In genomic region chr20:23200914-23201313, GRCh38 we compare ENCODE assay signal across 8 cellular contexts.
DNase-seq lines count a peak whose midpoint lies in the region; ATAC-seq and TF ChIP-seq lines count a peak whose summit lies in the region.

No MANE protein-coding gene starts in this region.

- no peak overlapping the region for H2AFZ ChIP-seq in neuronal stem cell (ENCODE audit: low read length)

- TF ChIP-seq POLR2A in NB4 (IDR thresholded peaks at IDR 0.05; ENCODE audit: extremely low read depth, insufficient read length) = no peak
- TF ChIP-seq POLR2A in ovary (IDR thresholded peaks at IDR 0.05) = no peak

- H3K4ac ChIP-seq in neuronal stem cell (ENCODE audit: low read length) = no peak overlapping the region

- H4K8ac ChIP-seq in neuronal stem cell (ENCODE audit: low read depth, low read length) = no peak overlapping the region

- peaks cover 0 to 2% (median 0%) of the 10 kb centered on the region in 5 donors for H3K9me3 Mint-ChIP-seq in CD8-positive, alpha-beta memory T cell

- CTCF ChIA-PET in CD8-positive, alpha-beta memory T cell (lab: Charles Lee) = no interaction called here

- POLR2A ChIA-PET in CD8-positive, alpha-beta memory T cell (lab: Charles Lee) = no interaction called here

- H3K18ac ChIP-seq in neuronal stem cell (ENCODE audit: low read length) = no peak overlapping the region

- no peaks in the 10 kb centered on the region for H3K36me3 Mint-ChIP-seq in CD8-positive, alpha-beta memory T cell

- no peak overlapping the region for H3K4me3 ChIP-seq in NB4 (ENCODE audit: low read depth, low read length)
- no peak overlapping the region for H3K4me3 ChIP-seq in choroid plexus epithelial cell (ENCODE audit: low read depth, low read length)
- no peak overlapping the region for H3K4me3 ChIP-seq in neuronal stem cell (ENCODE audit: low read length in 2 of 2)
- H3K4me3 ChIP-seq in ovary = no peak overlapping the region
- no peak overlapping the region for H3K4me3 ChIP-seq in CD8-positive, alpha-beta memory T cell (ENCODE audit: low read length)

- WGBS in neuronal stem cell (ENCODE audit: extremely low coverage in 2 of 2, insufficient read length in 2 of 2, insufficient replicate concordance in 1 of 2), 2 donors = no CpG with 5 or more reads among the region's 6 CpGs
- 41 to 63% (median 61%) methylated on average over 4 to 6 of the region's 6 CpGs for WGBS in ovary, 3 donors

- no peaks in the 10 kb centered on the region for H3K4me1 Mint-ChIP-seq in CD8-positive, alpha-beta memory T cell

- TF ChIP-seq CTCF in GM13976 (IDR thresholded peaks at IDR 0.05; ENCODE audit: borderline replicate concordance, control extremely low read depth, extremely low read depth, insufficient read depth, missing control alignments) (no peak), NB4 (IDR thresholded peaks at IDR 0.05; ENCODE audit: low read depth, low read length) (no peak), choroid plexus epithelial cell (conservative IDR thresholded peaks at IDR 0.05; ENCODE audit: low read depth, low read length) (peak; percentile 62), ovary (IDR thresholded peaks at IDR 0.05) (no peak)

- intact Hi-C loops in ovary (cut with DNase I) = no loop called here

- H2BK120ac ChIP-seq in neuronal stem cell (ENCODE audit: low read depth, low read length) = no peak overlapping the region

- no peak overlapping the region for H3K23ac ChIP-seq in neuronal stem cell (ENCODE audit: low read depth, low read length, poor library complexity)

- H3K27ac ChIP-seq in neuronal stem cell (replicated peaks; ENCODE audit: low read length) (no peak overlapping the region), ovary (no peak overlapping the region)
- H3K27ac ChIP-seq in CD8-positive, alpha-beta memory T cell (ENCODE audit: low read depth, low read length) = no peak overlapping the region

- no peak overlapping the region for H4K91ac ChIP-seq in neuronal stem cell (ENCODE audit: low read depth, low read length, poor library complexity)

- H3K27ac Mint-ChIP-seq in CD8-positive, alpha-beta memory T cell = no peak overlapping the region

- H3K27me3 Mint-ChIP-seq in CD8-positive, alpha-beta memory T cell = peaks cover 5 to 18% of the 10 kb centered on the region in 2 donors

- DNase-seq in GM13976 (ENCODE audit: low spot score) (peak; percentile 34), NB4 (ENCODE audit: low read depth) (peak; percentile 44), choroid plexus epithelial cell (ENCODE audit: low read depth) (peak; percentile 52), neuronal stem cell (ENCODE audit: low spot score) (no peak), ovary (no peak)
- no peak for DNase-seq in CD8-positive, alpha-beta memory T cell
- DNase-seq in activated CD4-positive, CD25-positive, alpha-beta regulatory T cell (lab: John Stamatoyannopoulos, UW) = no peak

- H3K4me3 Mint-ChIP-seq in CD8-positive, alpha-beta memory T cell = no peak overlapping the region

- H3K27me3 ChIP-seq in neuronal stem cell (ENCODE audit: control insufficient read depth in 3 of 3, insufficient read depth in 3 of 3, low read depth in 1 of 3, low read length in 3 of 3) (peaks cover 0 to 9% (median 0%) of the 10 kb centered on the region in 3 experiments), ovary (no peaks in the 10 kb centered on the region)
- H3K27me3 ChIP-seq in CD8-positive, alpha-beta memory T cell (ENCODE audit: insufficient read depth, low read length, poor library complexity, severe bottlenecking) = no peaks in the 10 kb centered on the region

- H3K4me2 ChIP-seq in neuronal stem cell (ENCODE audit: insufficient read depth, low read length, poor library complexity, severe bottlenecking) = no peak overlapping the region

- peaks cover 2 to 14% of the 10 kb centered on the region in 2 donors for H3K4me1 ChIP-seq in neuronal stem cell (ENCODE audit: control insufficient read depth in 2 of 2, insufficient read depth in 1 of 2, low read depth in 1 of 2, low read length in 2 of 2)
- H3K4me1 ChIP-seq in ovary (ENCODE audit: insufficient read depth) = no peaks in the 10 kb centered on the region
- H3K4me1 ChIP-seq in CD8-positive, alpha-beta memory T cell (ENCODE audit: insufficient read depth, low read length) = no peaks in the 10 kb centered on the region

- no peak overlapping the region for H2BK15ac ChIP-seq in neuronal stem cell (ENCODE audit: low read length)

- in situ Hi-C loops in GM13976 (cut with MboI; ENCODE audit: low sequenced_read_pairs, unreplicated experiment) = no loop called here

- no peak for TF ChIP-seq EP300 in ovary (IDR thresholded peaks at IDR 0.05)

- H3K14ac ChIP-seq in neuronal stem cell (ENCODE audit: low read length) = peak overlapping the region; percentile 32

- H3K9ac ChIP-seq in neuronal stem cell (ENCODE audit: low read depth, low read length, poor library complexity) = no peak overlapping the region

- H3K9me3 ChIP-seq in neuronal stem cell (replicated peaks in 1 of 2; ENCODE audit: control insufficient read depth in 2 of 2, insufficient read depth in 1 of 2, low read depth in 1 of 2, low read length in 2 of 2) (no peaks in the 10 kb centered on the region), ovary (no peaks in the 10 kb centered on the region)
- no peaks in the 10 kb centered on the region for H3K9me3 ChIP-seq in CD8-positive, alpha-beta memory T cell (ENCODE audit: low read length)

- H3K36me3 ChIP-seq in neuronal stem cell (replicated peaks in 1 of 2; ENCODE audit: control insufficient read depth in 2 of 2, insufficient read depth in 2 of 2, low read length in 2 of 2) = no peaks in the 10 kb centered on the region
- no peaks in the 10 kb centered on the region for H3K36me3 ChIP-seq in ovary
- no peaks in the 10 kb centered on the region for H3K36me3 ChIP-seq in CD8-positive, alpha-beta memory T cell (ENCODE audit: insufficient read depth, low read length)

- no peak overlapping the region for H2BK5ac ChIP-seq in neuronal stem cell (ENCODE audit: low read length)

- no peak overlapping the region for H2BK12ac ChIP-seq in neuronal stem cell (ENCODE audit: low read length)

- H3K79me1 ChIP-seq in neuronal stem cell (ENCODE audit: low read depth, low read length) = no peaks in the 10 kb centered on the region

- peak overlapping the region; percentile 54 for H2AK5ac ChIP-seq in neuronal stem cell (ENCODE audit: low read depth, low read length)

- ATAC-seq in GM18861 (IDR thresholded peaks at IDR 0.05; ENCODE audit: unreplicated experiment) = no peak

Comparison
In these comparisons a context has a peak if more than half of its experiments do, and no peak if none do; other contexts are left out.
1. DNase-seq: peak in GM13976 (single experiment), NB4 (single experiment) and choroid plexus epithelial cell (single experiment); none in neuronal stem cell (single experiment), ovary (0 of 5), CD8-positive, alpha-beta memory T cell (0 of 5) and activated CD4-positive, CD25-positive, alpha-beta regulatory T cell (0 of 4).